Comparison of ENCODE assay signal across 1 cellular context in genomic region chr7:152025077-152025936, GRCh38.
TF ChIP-seq lines count a peak whose summit lies in the region.

Gene GALNT11, plus strand, starts transcription at chr7:152025674. Its CDS starts 68,554 bp downstream, at chr7:152094228.

TF ChIP-seq in K562, 482 proteins besides CTCF, POLR2A, EP300 and RAD21 (continued from another document and continues in another):
- TF ChIP-seq SRSF7 (optimal IDR thresholded peaks at IDR 0.05; ENCODE audit: low read depth, low read length) (no peak), NR1H2 (CRISPR knock-in tag; IDR thresholded peaks at IDR 0.05) (peak; percentile 9; the same call in 1 of the 2 replicates), TOE1 (IDR thresholded peaks at IDR 0.05; ENCODE audit: borderline replicate concordance) (peak; percentile 62; the same call in 1 of the 2 replicates), TOE1 (CRISPR knock-in tag; IDR thresholded peaks at IDR 0.05; ENCODE audit: borderline replicate concordance, low read depth) (no peak), POLR2AphosphoS2 (IDR thresholded peaks at IDR 0.05; ENCODE audit: low read length) (no peak), ARID3B (CRISPR knock-in tag; IDR thresholded peaks at IDR 0.05; ENCODE audit: borderline replicate concordance) (no peak), BACH1 (tag; IDR thresholded peaks at IDR 0.05) (no peak), MAFG (tag; conservative IDR thresholded peaks at IDR 0.05) (no peak), ZNF589 (CRISPR knock-in tag; IDR thresholded peaks at IDR 0.05; ENCODE audit: low read depth) (0 out of 2 replicates have a peak, but pooled peaks have one; percentile 38), CREB3L1 (IDR thresholded peaks at IDR 0.05; ENCODE audit: borderline replicate concordance, low read depth) (peak; percentile 68; the same call in 1 of the 2 replicates), SP2 (IDR thresholded peaks at IDR 0.05; ENCODE audit: extremely low read depth, low read depth, low read length, poor library complexity, severe bottlenecking) (no peak), THRB (CRISPR knock-in tag; conservative IDR thresholded peaks at IDR 0.05) (no peak), KLF10 (CRISPR knock-in tag; IDR thresholded peaks at IDR 0.05) (no peak), ZNF766 (CRISPR knock-in tag; conservative IDR thresholded peaks at IDR 0.05) (peak; percentile 4; the same call in 1 of the 2 replicates), ID3 (CRISPR knock-in tag; IDR thresholded peaks at IDR 0.05) (no peak), ID3 (tag; IDR thresholded peaks at IDR 0.05) (peak; percentile 68; the same call in 1 of the 2 replicates), KLF13 (tag; IDR thresholded peaks at IDR 0.05; ENCODE audit: borderline replicate concordance, low read depth) (peak; percentile 44; the same call in 1 of the 2 replicates), ZFP36 (IDR thresholded peaks at IDR 0.05; ENCODE audit: low read depth, low read length, partially characterized antibody) (no peak), WHSC1 (IDR thresholded peaks at IDR 0.05; ENCODE audit: low read length) (no peak), SMAD2 (IDR thresholded peaks at IDR 0.05; ENCODE audit: low read depth, low read length) (no peak), ZNF408 (CRISPR knock-in tag; IDR thresholded peaks at IDR 0.05; ENCODE audit: low read depth) (no peak), RFX1 (IDR thresholded peaks at IDR 0.05) (no peak), HNRNPK (IDR thresholded peaks at IDR 0.05; ENCODE audit: low read depth, low read length, poor library complexity, severe bottlenecking) (no peak), GABPA (tag; conservative IDR thresholded peaks at IDR 0.05; ENCODE audit: low read depth) (no peak), BRF1 (IDR thresholded peaks at IDR 0.05; ENCODE audit: borderline replicate concordance, extremely low read depth, insufficient read length) (no peak), TGIF2 (CRISPR knock-in tag; IDR thresholded peaks at IDR 0.05) (no peak), MBD1 (CRISPR knock-in tag; IDR thresholded peaks at IDR 0.05) (peak; percentile 96), GABPB1 (CRISPR knock-in tag; IDR thresholded peaks at IDR 0.05) (peak; percentile 70), ZNF740 (CRISPR knock-in tag; IDR thresholded peaks at IDR 0.05) (0 out of 2 replicates have a peak, but pooled peaks have one; percentile 23), ZNF740 (tag; IDR thresholded peaks at IDR 0.05) (no peak), ZNF398 (CRISPR knock-in tag; IDR thresholded peaks at IDR 0.05) (no peak), ZNF699 (CRISPR knock-in tag; IDR thresholded peaks at IDR 0.05; ENCODE audit: insufficient replicate concordance) (no peak), POLR3A (IDR thresholded peaks at IDR 0.05; ENCODE audit: borderline replicate concordance, extremely low read depth, insufficient read depth, insufficient read length) (no peak), PRPF4 (IDR thresholded peaks at IDR 0.05; ENCODE audit: insufficient read depth, low read depth, low read length, poor library complexity, severe bottlenecking) (no peak), ZBTB8A (IDR thresholded peaks at IDR 0.05; ENCODE audit: partially characterized antibody) (no peak), ETV1 (tag; conservative IDR thresholded peaks at IDR 0.05; ENCODE audit: low read depth) (no peak), PHF21A (IDR thresholded peaks at IDR 0.05; ENCODE audit: borderline replicate concordance, low read depth) (no peak), MTA3 (IDR thresholded peaks at IDR 0.05; ENCODE audit: borderline replicate concordance) (peak; percentile 98), KLF6 (CRISPR knock-in tag; IDR thresholded peaks at IDR 0.05; ENCODE audit: borderline replicate concordance) (0 out of 2 replicates have a peak, but pooled peaks have one; percentile 11), CHCHD3 (CRISPR knock-in tag; IDR thresholded peaks at IDR 0.05) (no peak), KAT2B (IDR thresholded peaks at IDR 0.05; ENCODE audit: low read depth, low read length) (no peak), FOS (IDR thresholded peaks at IDR 0.05; ENCODE audit: extremely low read depth, insufficient read length) (no peak), NCOR1 (IDR thresholded peaks at IDR 0.05) (no peak), YBX1 (IDR thresholded peaks at IDR 0.05) (no peak), CTBP1 (IDR thresholded peaks at IDR 0.05; ENCODE audit: borderline replicate concordance) (peak; percentile 96), ZNF445 (CRISPR knock-in tag; IDR thresholded peaks at IDR 0.05; ENCODE audit: low read depth) (no peak), IFI16 (CRISPR knock-in tag; IDR thresholded peaks at IDR 0.05) (no peak), NONO (IDR thresholded peaks at IDR 0.05; ENCODE audit: low read depth in 2 of 2, low read length in 1 of 2) (peak; percentile 75 to 89), AFF1 (IDR thresholded peaks at IDR 0.05; ENCODE audit: low read depth in 1 of 2, partially characterized antibody in 2 of 2) (no peak), ELF1 (tag; IDR thresholded peaks at IDR 0.05) (no peak), ZMIZ1 (IDR thresholded peaks at IDR 0.05; ENCODE audit: low read depth in 2 of 2, low read length in 2 of 2) (no peak), CHD4 (IDR thresholded peaks at IDR 0.05; ENCODE audit: insufficient read depth, insufficient replicate concordance, low read depth, low read length, poor library complexity, severe bottlenecking) (peak; percentile 93), FOXP1 (CRISPR knock-in tag; IDR thresholded peaks at IDR 0.05) (peak; percentile 78)
